ENCODE assay signal across 1 cellular context in the genomic region with DNA sequence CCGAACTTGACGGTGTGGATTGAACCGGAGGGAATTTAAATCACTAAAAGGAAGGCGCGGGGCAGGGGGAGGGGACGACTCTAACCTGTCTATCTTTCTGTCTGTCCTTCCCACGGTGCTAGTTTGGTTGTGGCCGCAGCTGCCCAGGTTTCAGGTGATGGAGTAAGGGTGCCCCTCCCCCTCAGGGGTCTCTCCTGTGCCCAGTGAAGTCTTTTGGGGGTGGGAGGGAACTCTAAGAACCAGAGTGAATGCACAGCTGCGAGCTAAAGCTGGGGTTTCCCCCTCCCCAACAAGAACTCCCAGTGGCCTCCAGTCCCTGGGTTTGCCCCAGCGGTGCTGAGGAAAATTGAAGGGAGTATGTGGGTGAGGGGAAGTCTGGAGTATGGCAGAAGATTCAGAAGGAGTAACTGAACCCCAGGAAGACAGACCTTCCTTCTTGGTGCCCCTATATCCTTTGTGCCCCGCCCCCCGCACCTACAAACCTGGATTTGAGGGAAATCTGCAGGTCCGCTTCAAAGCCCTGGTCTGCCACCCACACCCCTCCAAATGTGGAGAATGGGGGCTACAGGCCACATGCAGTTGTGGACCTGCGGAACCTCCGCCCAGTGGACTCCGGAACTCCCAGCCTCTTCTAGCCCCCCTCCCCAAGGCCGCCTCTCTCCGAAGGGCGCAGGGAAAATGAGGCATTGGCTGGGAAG.
TF ChIP-seq lines count a peak whose summit lies in the region.

No MANE protein-coding gene starts in this region.

TF ChIP-seq in endothelial cell of umbilical vein, 7 proteins besides CTCF, POLR2A, EP300 and RAD21:
- TF ChIP-seq, protein P1, sequence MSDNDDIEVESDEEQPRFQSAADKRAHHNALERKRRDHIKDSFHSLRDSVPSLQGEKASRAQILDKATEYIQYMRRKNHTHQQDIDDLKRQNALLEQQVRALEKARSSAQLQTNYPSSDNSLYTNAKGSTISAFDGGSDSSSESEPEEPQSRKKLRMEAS (IDR thresholded peaks at IDR 0.05; ENCODE audit: insufficient read depth, insufficient read length): no peak
- TF ChIP-seq JUN (IDR thresholded peaks at IDR 0.05; ENCODE audit: borderline replicate concordance, insufficient read depth, insufficient read length, low read depth) (no peak), POLR2AphosphoS5 (IDR thresholded peaks at IDR 0.05; ENCODE audit: insufficient read depth, low read depth, low read length) (no peak), FOS (IDR thresholded peaks at IDR 0.05; ENCODE audit: borderline replicate concordance, insufficient read depth, low read length) (no peak), GATA2 (IDR thresholded peaks at IDR 0.05; ENCODE audit: insufficient read depth, insufficient read length, low read depth, low read length) (no peak), EZH2 (IDR thresholded peaks at IDR 0.05; ENCODE audit: borderline replicate concordance, low read depth, low read length, severe bottlenecking) (no peak), MYC (IDR thresholded peaks at IDR 0.05; ENCODE audit: low read depth, low read length) (no peak)
